Comparison of ENCODE assay signal across 17 cellular contexts in the genomic region with DNA sequence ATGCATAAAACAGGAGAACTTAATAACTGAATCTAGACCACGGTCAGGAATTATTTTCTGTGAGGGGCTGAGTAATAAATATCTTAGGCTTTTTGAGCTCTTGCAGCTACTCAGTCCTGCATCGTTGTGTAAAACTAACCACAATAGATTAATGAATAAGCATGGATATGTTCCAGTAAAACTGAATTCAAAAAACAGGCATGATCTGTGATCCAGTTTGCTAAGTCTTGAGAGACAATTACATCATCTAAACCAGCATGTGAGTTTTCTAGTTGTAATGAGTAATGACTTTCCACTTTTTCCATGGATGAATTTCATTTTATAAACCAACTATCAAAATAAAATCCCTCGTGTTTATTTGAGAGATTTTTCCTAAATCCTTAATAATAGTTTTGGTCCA.
DNase-seq lines count a peak whose midpoint lies in the region; ATAC-seq and TF ChIP-seq lines count a peak whose summit lies in the region.
"Had no signal": no experiment of that assay in that cellular context is flagged by ENCODE, and none has a peak within 500 bp of the region (broad histone marks: within the 10 kb centered on the region; RNA-seq: fewer than 3 reads in every experiment).

No MANE protein-coding gene starts in this region.

- peaks cover 26% of the 10 kb centered on the region for H3F3A ChIP-seq in SK-N-SH (replicated peaks; ENCODE audit: insufficient read depth)

- no peaks in the 10 kb centered on the region for H3K36me3 ChIP-seq in SK-N-SH (replicated peaks in 1 of 2; ENCODE audit: control insufficient read depth in 1 of 2, insufficient read depth in 2 of 2, low read length in 1 of 2)
- H3K36me3 ChIP-seq: upper lobe of left lung had no signal

- H3K27ac ChIP-seq in SK-N-SH (ENCODE audit: low read depth in 2 of 2, low read length in 1 of 2), result peak overlapping the region in 1 of 2 experiments; percentile 74; a peak in 2 of 4 replicates
- H3K27ac ChIP-seq: HL-60, upper lobe of left lung had no signal

- intact Hi-C loops in Right ventricle myocardium superior (cut with DNase I) (no loop called here), cardiac septum (cut with DNase I) (no loop called here), CD14-positive monocyte (cut with micrococcal nuclease) (no loop called here)

- peaks cover 0 to 4% (median 1%) of the 10 kb centered on the region in 3 donors for H3K27me3 Mint-ChIP-seq in CD14-positive monocyte (ENCODE audit: low read depth in 3 of 3)
- H3K27me3 Mint-ChIP-seq: activated naive CD8-positive, alpha-beta T cell treated with anti-CD3 and anti-CD28 coated beads, Interleukin-2, amount 10 ng/mL, durations not matched to agents 7 days and 5 days; naive B cell had no signal

- CTCF ChIA-PET in SK-N-SH (lab: Yijun Ruan, JAX), result no interaction called here

- WGBS in SK-N-SH (ENCODE audit: low lambda C conversion rate), result 30% methylated on average over 3 of the region's 3 CpGs

- DNase-seq in Right ventricle myocardium superior, result no peak
- no peak for DNase-seq in cardiac septum (ENCODE audit: low spot score)
- no peak for DNase-seq in SK-N-SH
- peak; percentile 99 for DNase-seq in fibroblast of peridontal ligament (ENCODE audit: extremely low read depth)
- peak; percentile 86 for DNase-seq in skeletal muscle cell (ENCODE audit: low read depth)
- no peak for DNase-seq in stimulated activated CD4-positive, alpha-beta T cell treated with anti-CD3 and anti-CD28 coated beads, Interleukin-15, amount 100 ng/mL, for 24 hours
- no peak for DNase-seq in medulla oblongata (ENCODE audit: extremely low spot score)
- no peak for DNase-seq in CD14-positive monocyte (ENCODE audit: low spot score)
- DNase-seq: activated CD8-positive, alpha-beta memory T cell treated with anti-CD3 and anti-CD28 coated beads, Interleukin-2, amount 50 U/mL, for 4 hours; activated naive CD8-positive, alpha-beta T cell treated with anti-CD3 and anti-CD28 coated beads, Interleukin-2, amount 10 ng/mL, durations not matched to agents 7 days and 5 days; AML-193; GDM1; naive B cell; NCI-H510A treated with DMSO at 0.1 percent for 48 hours; stimulated activated CD4-positive, alpha-beta T cell treated with anti-CD3 and anti-CD28 coated beads, Interleukin-12 subunit alpha, Interleukin-12 subunit beta, amount 100 ng/mL, for 4 hours; upper lobe of left lung had no signal

- H3K4me3 ChIP-seq in SK-N-SH (ENCODE audit: low read depth in 2 of 2, low read length in 1 of 2), result no peak overlapping the region
- H3K4me3 ChIP-seq in skeletal muscle cell (ENCODE audit: low read depth, low read length), result no peak overlapping the region
- H3K4me3 ChIP-seq: upper lobe of left lung had no signal

- TF ChIP-seq CTCF in SK-N-SH (IDR thresholded peaks at IDR 0.05) (no peak), CD14-positive monocyte (IDR thresholded peaks at IDR 0.05) (no peak)

- TF ChIP-seq RAD21 in SK-N-SH (IDR thresholded peaks at IDR 0.05; ENCODE audit: low read length), result no peak

- no peaks in the 10 kb centered on the region for H3K9me2 ChIP-seq in SK-N-SH

- H3K79me2 ChIP-seq in SK-N-SH (ENCODE audit: insufficient read depth), result no peaks in the 10 kb centered on the region

- no peak overlapping the region for H3K4me3 Mint-ChIP-seq in CD14-positive monocyte
- H3K4me3 Mint-ChIP-seq: activated naive CD8-positive, alpha-beta T cell treated with anti-CD3 and anti-CD28 coated beads, Interleukin-2, amount 10 ng/mL, durations not matched to agents 7 days and 5 days; naive B cell had no signal

- H4K20me1 ChIP-seq in SK-N-SH (ENCODE audit: insufficient read depth), result no peaks in the 10 kb centered on the region

- peak; percentile 51 for ATAC-seq in Right ventricle myocardium superior (ENCODE audit: poor library complexity)

- H3K27me3 ChIP-seq in SK-N-SH (ENCODE audit: insufficient read depth), result no peaks in the 10 kb centered on the region
- H3K27me3 ChIP-seq: upper lobe of left lung had no signal

- no peaks in the 10 kb centered on the region for H3K4me1 Mint-ChIP-seq in CD14-positive monocyte

- peaks cover 0 to 4% (median 0%) of the 10 kb centered on the region in 7 donors for H3K9me3 Mint-ChIP-seq in CD14-positive monocyte
- H3K9me3 Mint-ChIP-seq: activated naive CD8-positive, alpha-beta T cell treated with anti-CD3 and anti-CD28 coated beads, Interleukin-2, amount 10 ng/mL, durations not matched to agents 7 days and 5 days; naive B cell had no signal

- TF ChIP-seq EP300 in SK-N-SH (IDR thresholded peaks at IDR 0.05; ENCODE audit: borderline replicate concordance in 1 of 2, low read depth in 1 of 2, low read length in 1 of 2), result peak in 1 of 2 experiments; percentile 49; a peak in 1 of 4 replicates

- POLR2A ChIA-PET in SK-N-SH (lab: Yijun Ruan, JAX), result no interaction called here

- H2AFZ ChIP-seq in SK-N-SH (ENCODE audit: low read depth), result no peak overlapping the region; the same call in 1 of the 2 replicates

- H3K9me3 ChIP-seq in SK-N-SH, result no peaks in the 10 kb centered on the region
- H3K9me3 ChIP-seq: upper lobe of left lung had no signal

- no peak overlapping the region for H3K27ac Mint-ChIP-seq in CD14-positive monocyte
- H3K27ac Mint-ChIP-seq: activated naive CD8-positive, alpha-beta T cell treated with anti-CD3 and anti-CD28 coated beads, Interleukin-2, amount 10 ng/mL, durations not matched to agents 7 days and 5 days; naive B cell had no signal

- no peaks in the 10 kb centered on the region for H3K36me3 Mint-ChIP-seq in CD14-positive monocyte
- H3K36me3 Mint-ChIP-seq: activated naive CD8-positive, alpha-beta T cell treated with anti-CD3 and anti-CD28 coated beads, Interleukin-2, amount 10 ng/mL, durations not matched to agents 7 days and 5 days; naive B cell had no signal

- peak overlapping the region; percentile 2; the same call in 1 of the 2 replicates for H3K9ac ChIP-seq in SK-N-SH

- no peak overlapping the region for H3K4me2 ChIP-seq in SK-N-SH

- no peaks in the 10 kb centered on the region; a peak in 1 of 4 replicates for H3K4me1 ChIP-seq in SK-N-SH (ENCODE audit: control insufficient read depth in 1 of 2, insufficient read depth in 2 of 2, low read depth in 1 of 2, low read length in 1 of 2)
- H3K4me1 ChIP-seq: upper lobe of left lung had no signal

TF ChIP-seq in SK-N-SH, 30 proteins besides CTCF, POLR2A, EP300 and RAD21:
- TF ChIP-seq, protein P1, sequence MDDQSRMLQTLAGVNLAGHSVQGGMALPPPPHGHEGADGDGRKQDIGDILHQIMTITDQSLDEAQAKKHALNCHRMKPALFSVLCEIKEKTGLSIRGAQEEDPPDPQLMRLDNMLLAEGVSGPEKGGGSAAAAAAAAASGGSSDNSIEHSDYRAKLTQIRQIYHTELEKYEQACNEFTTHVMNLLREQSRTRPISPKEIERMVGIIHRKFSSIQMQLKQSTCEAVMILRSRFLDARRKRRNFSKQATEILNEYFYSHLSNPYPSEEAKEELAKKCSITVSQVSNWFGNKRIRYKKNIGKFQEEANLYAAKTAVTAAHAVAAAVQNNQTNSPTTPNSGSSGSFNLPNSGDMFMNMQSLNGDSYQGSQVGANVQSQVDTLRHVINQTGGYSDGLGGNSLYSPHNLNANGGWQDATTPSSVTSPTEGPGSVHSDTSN (IDR thresholded peaks at IDR 0.05), result peak; percentile 40; the same call in 1 of the 2 replicates
- peak; percentile 36 for TF ChIP-seq JUND (IDR thresholded peaks at IDR 0.05)
- TF ChIP-seq, protein P2, sequence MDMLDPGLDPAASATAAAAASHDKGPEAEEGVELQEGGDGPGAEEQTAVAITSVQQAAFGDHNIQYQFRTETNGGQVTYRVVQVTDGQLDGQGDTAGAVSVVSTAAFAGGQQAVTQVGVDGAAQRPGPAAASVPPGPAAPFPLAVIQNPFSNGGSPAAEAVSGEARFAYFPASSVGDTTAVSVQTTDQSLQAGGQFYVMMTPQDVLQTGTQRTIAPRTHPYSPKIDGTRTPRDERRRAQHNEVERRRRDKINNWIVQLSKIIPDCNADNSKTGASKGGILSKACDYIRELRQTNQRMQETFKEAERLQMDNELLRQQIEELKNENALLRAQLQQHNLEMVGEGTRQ (IDR thresholded peaks at IDR 0.05; ENCODE audit: borderline replicate concordance, low read depth, low read length), result no peak
- TF ChIP-seq GABPA (IDR thresholded peaks at IDR 0.05; ENCODE audit: low read depth), result no peak
- TF ChIP-seq TAF1 (IDR thresholded peaks at IDR 0.05; ENCODE audit: borderline replicate concordance, low read depth, low read length), result no peak
- TF ChIP-seq, protein P3, sequence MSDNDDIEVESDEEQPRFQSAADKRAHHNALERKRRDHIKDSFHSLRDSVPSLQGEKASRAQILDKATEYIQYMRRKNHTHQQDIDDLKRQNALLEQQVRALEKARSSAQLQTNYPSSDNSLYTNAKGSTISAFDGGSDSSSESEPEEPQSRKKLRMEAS (IDR thresholded peaks at IDR 0.05; ENCODE audit: low read depth), result no peak
- no peak for TF ChIP-seq CHD2 (IDR thresholded peaks at IDR 0.05; ENCODE audit: low read length, partially characterized antibody)
- peak; percentile 37; the same call in 1 of the 2 replicates for TF ChIP-seq TCF12 (IDR thresholded peaks at IDR 0.05)
- no peak for TF ChIP-seq ELF1 (IDR thresholded peaks at IDR 0.05)

Comparison
In these comparisons a context has a peak if more than half of its experiments do, and no peak if none do; other contexts are left out.
1. DNase-seq: peak in fibroblast of peridontal ligament (single experiment) and skeletal muscle cell (single experiment); none in Right ventricle myocardium superior (single experiment), cardiac septum (single experiment), SK-N-SH (single experiment), stimulated activated CD4-positive, alpha-beta T cell treated with anti-CD3 and anti-CD28 coated beads, Interleukin-15, amount 100 ng/mL, for 24 hours (single experiment), medulla oblongata (single experiment) and CD14-positive monocyte (single experiment).